Comparison of ENCODE assay signal across 8 cellular contexts in the genomic region with DNA sequence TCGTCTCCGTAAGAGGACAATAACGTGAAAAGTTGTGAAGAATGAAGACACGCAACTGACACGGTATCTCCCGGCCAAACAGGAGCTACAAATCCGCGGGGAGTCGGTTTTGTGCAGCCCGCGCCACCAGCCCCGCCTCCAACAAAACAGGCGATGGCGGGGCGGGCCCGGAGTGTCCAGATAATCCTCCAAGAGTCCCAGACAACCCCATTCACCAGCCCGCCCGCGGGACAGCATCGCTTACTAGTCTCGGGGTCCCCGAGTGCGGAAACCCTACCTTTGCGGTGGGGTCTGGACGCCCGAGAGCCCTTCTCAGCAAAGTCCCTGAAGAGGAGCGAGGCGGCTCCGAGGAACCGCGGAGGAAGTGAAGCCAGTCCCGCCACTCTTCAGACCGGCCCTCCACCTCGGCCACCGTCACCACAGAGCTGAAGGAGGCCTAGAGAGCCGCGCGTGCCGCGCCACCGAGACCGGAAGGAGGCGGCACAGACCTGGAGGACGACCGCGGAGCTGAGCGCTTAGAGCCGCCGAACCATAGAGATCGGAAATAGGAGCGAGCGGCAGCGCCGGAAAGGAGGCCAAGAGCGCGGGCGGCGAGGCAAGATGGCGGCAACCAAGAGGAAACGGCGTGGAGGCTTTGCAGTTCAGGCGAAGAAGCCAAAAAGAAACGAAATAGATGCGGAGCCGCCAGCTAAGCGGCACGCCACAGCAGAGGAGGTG. TPM values are rescaled to one million over a fixed set of nuclear protein-coding genes. Genes with fewer than 3 reads are reported as not detected.
DNase-seq lines count a peak whose midpoint lies in the region; ATAC-seq and TF ChIP-seq lines count a peak whose summit lies in the region.

A gene with protein sequence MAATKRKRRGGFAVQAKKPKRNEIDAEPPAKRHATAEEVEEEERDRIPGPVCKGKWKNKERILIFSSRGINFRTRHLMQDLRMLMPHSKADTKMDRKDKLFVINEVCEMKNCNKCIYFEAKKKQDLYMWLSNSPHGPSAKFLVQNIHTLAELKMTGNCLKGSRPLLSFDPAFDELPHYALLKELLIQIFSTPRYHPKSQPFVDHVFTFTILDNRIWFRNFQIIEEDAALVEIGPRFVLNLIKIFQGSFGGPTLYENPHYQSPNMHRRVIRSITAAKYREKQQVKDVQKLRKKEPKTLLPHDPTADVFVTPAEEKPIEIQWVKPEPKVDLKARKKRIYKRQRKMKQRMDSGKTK (plus strand): TSS at position 573 of the 717 bp plus-strand sequence. CDS start 28 bp downstream, at position 601.
A gene with protein sequence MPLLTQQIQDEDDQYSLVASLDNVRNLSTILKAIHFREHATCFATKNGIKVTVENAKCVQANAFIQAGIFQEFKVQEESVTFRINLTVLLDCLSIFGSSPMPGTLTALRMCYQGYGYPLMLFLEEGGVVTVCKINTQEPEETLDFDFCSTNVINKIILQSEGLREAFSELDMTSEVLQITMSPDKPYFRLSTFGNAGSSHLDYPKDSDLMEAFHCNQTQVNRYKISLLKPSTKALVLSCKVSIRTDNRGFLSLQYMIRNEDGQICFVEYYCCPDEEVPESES (minus strand): TSS at position 366 of the 717 bp plus-strand sequence. CDS start 612 bp downstream, outside the sequence.

- H3K36me3 Mint-ChIP-seq in activated T-helper 1 cell treated with anti-CD3 and anti-CD28 coated beads, Interleukin-12 subunit alpha, Interleukin-12 subunit beta, Interleukin-2, Interleukin-4 antibody, amounts not matched to agents 30 ng/mL and 10 ng/mL and 1 ng/mL, durations not matched to agents 14 hours and 24 hours and 36 hours (ENCODE audit: low read depth): peaks cover 30% of the 10 kb centered on the region
- peaks cover 0 to 9% of the 10 kb centered on the region in 2 donors for H3K36me3 Mint-ChIP-seq in naive B cell
- H3K36me3 Mint-ChIP-seq in stimulated activated memory B cell treated with anti-CD40 and anti-IgM and Interleukin-4, amounts not matched to agents 10 μg/mL and 1 μg/mL and 100 μg/mL, for 72 hours: peaks cover 20% of the 10 kb centered on the region

- no peaks in the 10 kb centered on the region for H3K9me3 Mint-ChIP-seq in activated T-helper 1 cell treated with anti-CD3 and anti-CD28 coated beads, Interleukin-12 subunit alpha, Interleukin-12 subunit beta, Interleukin-2, Interleukin-4 antibody, amounts not matched to agents 30 ng/mL and 10 ng/mL and 1 ng/mL, durations not matched to agents 14 hours and 24 hours and 36 hours
- H3K9me3 Mint-ChIP-seq in naive B cell: no peaks in the 10 kb centered on the region
- no peaks in the 10 kb centered on the region for H3K9me3 Mint-ChIP-seq in stimulated activated memory B cell treated with anti-CD40 and anti-IgM and Interleukin-4, amounts not matched to agents 10 μg/mL and 1 μg/mL and 100 μg/mL, for 72 hours

- H3K4me3 ChIP-seq in LNCaP clone FGC (ENCODE audit: low read depth, low read length): peak within 1 kb of the TSS; percentile 96

- no peak within 1 kb of the TSS for H3K4me3 Mint-ChIP-seq in activated T-helper 1 cell treated with anti-CD3 and anti-CD28 coated beads, Interleukin-12 subunit alpha, Interleukin-12 subunit beta, Interleukin-2, Interleukin-4 antibody, amounts not matched to agents 30 ng/mL and 10 ng/mL and 1 ng/mL, durations not matched to agents 14 hours and 24 hours and 36 hours
- H3K4me3 Mint-ChIP-seq in naive B cell: peak within 1 kb of the TSS in 4 of 8 donors; percentile 52 to 77 (median 64)
- H3K4me3 Mint-ChIP-seq in stimulated activated memory B cell treated with anti-CD40 and anti-IgM and Interleukin-4, amounts not matched to agents 10 μg/mL and 1 μg/mL and 100 μg/mL, for 72 hours: peak within 1 kb of the TSS; percentile 62

- no peaks in the 10 kb centered on the region for H3K27me3 Mint-ChIP-seq in activated T-helper 1 cell treated with anti-CD3 and anti-CD28 coated beads, Interleukin-12 subunit alpha, Interleukin-12 subunit beta, Interleukin-2, Interleukin-4 antibody, amounts not matched to agents 30 ng/mL and 10 ng/mL and 1 ng/mL, durations not matched to agents 14 hours and 24 hours and 36 hours (ENCODE audit: insufficient read depth)
- no peaks in the 10 kb centered on the region for H3K27me3 Mint-ChIP-seq in naive B cell
- H3K27me3 Mint-ChIP-seq in stimulated activated memory B cell treated with anti-CD40 and anti-IgM and Interleukin-4, amounts not matched to agents 10 μg/mL and 1 μg/mL and 100 μg/mL, for 72 hours: no peaks in the 10 kb centered on the region

- TF ChIP-seq CTCF in LNCaP clone FGC (IDR thresholded peaks at IDR 0.05; ENCODE audit: control insufficient read depth, extremely low read depth, insufficient read depth): no peak

- H3K4me1 Mint-ChIP-seq in activated T-helper 1 cell treated with anti-CD3 and anti-CD28 coated beads, Interleukin-12 subunit alpha, Interleukin-12 subunit beta, Interleukin-2, Interleukin-4 antibody, amounts not matched to agents 30 ng/mL and 10 ng/mL and 1 ng/mL, durations not matched to agents 14 hours and 24 hours and 36 hours (ENCODE audit: low read depth): peaks cover 35% of the 10 kb centered on the region
- H3K4me1 Mint-ChIP-seq in naive B cell: peaks cover 21 to 34% (median 30%) of the 10 kb centered on the region in 3 donors
- H3K4me1 Mint-ChIP-seq in stimulated activated memory B cell treated with anti-CD40 and anti-IgM and Interleukin-4, amounts not matched to agents 10 μg/mL and 1 μg/mL and 100 μg/mL, for 72 hours: peaks cover 28% of the 10 kb centered on the region

- intact Hi-C loops in activated T-helper 1 cell treated with anti-CD3 and anti-CD28 coated beads, Interleukin-12 subunit alpha, Interleukin-12 subunit beta, Interleukin-2, Interleukin-4 antibody, amounts not matched to agents 30 ng/mL and 10 ng/mL and 1 ng/mL, durations not matched to agents 14 hours and 24 hours and 36 hours (cut with micrococcal nuclease): loop anchor here (1.0 to 5.0 kb wide), 8 partner anchors 9 to 1962 kb away; a partner anchor contains a TSS

- peak within 1 kb of the TSS; percentile 74 for H3K27ac Mint-ChIP-seq in activated T-helper 1 cell treated with anti-CD3 and anti-CD28 coated beads, Interleukin-12 subunit alpha, Interleukin-12 subunit beta, Interleukin-2, Interleukin-4 antibody, amounts not matched to agents 30 ng/mL and 10 ng/mL and 1 ng/mL, durations not matched to agents 14 hours and 24 hours and 36 hours
- H3K27ac Mint-ChIP-seq in naive B cell: peak within 1 kb of the TSS in 1 of 6 donors; percentile 73
- H3K27ac Mint-ChIP-seq in stimulated activated memory B cell treated with anti-CD40 and anti-IgM and Interleukin-4, amounts not matched to agents 10 μg/mL and 1 μg/mL and 100 μg/mL, for 72 hours: no peak within 1 kb of the TSS

- DNase-seq in EL: peak; percentile 98
- peak; percentile 98 for DNase-seq in H4 (ENCODE audit: low spot score)
- peak; percentile 92 for DNase-seq in LNCaP clone FGC (ENCODE audit: low read depth)
- peak; percentile 93 for DNase-seq in RPMI8226
- peak; percentile 94 for DNase-seq in activated T-helper 1 cell treated with anti-CD3 and anti-CD28 coated beads, Interleukin-12 subunit alpha, Interleukin-12 subunit beta, Interleukin-2, Interleukin-4 antibody, amounts not matched to agents 30 ng/mL and 10 ng/mL and 1 ng/mL, durations not matched to agents 14 hours and 24 hours and 36 hours (ENCODE audit: low spot score)
- peak; percentile 97 for DNase-seq in fibroblast of gingiva (ENCODE audit: low read depth)
- DNase-seq in naive B cell: peak; percentile 97

- peak; percentile 97 for ATAC-seq in naive B cell (ENCODE audit: low read depth in 2 of 2)
- ATAC-seq in stimulated activated memory B cell treated with anti-CD40 and anti-IgM and Interleukin-4, amounts not matched to agents 10 μg/mL and 1 μg/mL and 100 μg/mL, for 72 hours: peak; percentile 100

RNA-seq across cellular contexts. Expression of the first gene that starts in this region (rescaled TPM):
- 90.8 and 101 TPM in 2 replicates for total RNA-seq in H4 (2014; rRNA removed; shearing (Covaris generic))
- 110 TPM in 2 replicates for total RNA-seq in activated T-helper 1 cell treated with anti-CD3 and anti-CD28 coated beads, Interleukin-12 subunit alpha, Interleukin-12 subunit beta, Interleukin-2, Interleukin-4 antibody, amounts not matched to agents 30 ng/mL and 10 ng/mL and 1 ng/mL, durations not matched to agents 14 hours and 24 hours and 36 hours
- 10 to 100 TPM; 49.6 to 63.3 (median 54.1) TPM for polyA plus RNA-seq in naive B cell (ENCODE audit: low read depth in 6 of 6)

RNA-seq across cellular contexts. Expression of the second gene that starts in this region (rescaled TPM):
- 48.3 and 78.0 TPM in 2 replicates for total RNA-seq in H4 (2014; rRNA removed; shearing (Covaris generic))
- 45.7 and 47.1 TPM in 2 replicates for total RNA-seq in activated T-helper 1 cell treated with anti-CD3 and anti-CD28 coated beads, Interleukin-12 subunit alpha, Interleukin-12 subunit beta, Interleukin-2, Interleukin-4 antibody, amounts not matched to agents 30 ng/mL and 10 ng/mL and 1 ng/mL, durations not matched to agents 14 hours and 24 hours and 36 hours
- polyA plus RNA-seq in naive B cell (ENCODE audit: low read depth in 6 of 6): 10 to 100 TPM; 11.6 to 22.8 (median 21.1) TPM

Comparison
In these comparisons a context has a peak if more than half of its experiments do, and no peak if none do; other contexts are left out.
1. Peak in every context shown above with its lines: DNase-seq, ATAC-seq and H3K4me3 ChIP-seq.